Comparison of ENCODE assay signal across 20 cellular contexts in the genomic region with DNA sequence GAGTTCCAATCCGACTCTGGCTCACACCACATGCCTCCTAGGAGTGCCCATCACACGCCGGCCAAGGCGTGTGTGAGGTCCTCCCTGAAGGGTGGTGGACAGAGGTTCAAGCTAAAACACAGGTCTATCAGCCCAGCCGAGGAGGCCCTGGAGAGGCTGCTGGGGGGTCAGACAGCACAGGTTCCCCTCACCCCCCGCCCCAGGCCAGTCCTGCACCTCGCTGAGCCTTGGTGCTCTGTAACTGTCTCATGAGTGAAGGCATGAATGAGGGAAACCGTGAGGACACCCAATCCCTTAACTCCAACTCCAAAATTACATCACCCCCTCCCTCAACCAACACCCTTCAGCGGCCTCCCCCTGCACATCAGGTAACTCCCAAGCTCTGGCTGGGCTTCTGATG. TPM values are rescaled to one million over a fixed set of nuclear protein-coding genes. Genes with fewer than 3 reads are reported as not detected.
DNase-seq lines count a peak whose midpoint lies in the region; FAIRE-seq and TF ChIP-seq lines count a peak whose summit lies in the region.
"Had no signal": no experiment of that assay in that cellular context is flagged by ENCODE, and none has a peak within 500 bp of the region (broad histone marks: within the 10 kb centered on the region; RNA-seq: fewer than 3 reads in every experiment).

No MANE protein-coding gene starts in this region.

- no peaks in the 10 kb centered on the region for H3K9me3 ChIP-seq in BLaER1
- H3K9me3 ChIP-seq in Peyer's patch: no peaks in the 10 kb centered on the region
- H3K9me3 ChIP-seq in sigmoid colon: no peaks in the 10 kb centered on the region

- no peak overlapping the region for H3K27ac ChIP-seq in BLaER1
- no peak overlapping the region for H3K27ac ChIP-seq in Peyer's patch
- no peak overlapping the region for H3K27ac ChIP-seq in sigmoid colon
- H3K27ac ChIP-seq: GM23248, KMS-11 had no signal

- H3K9ac ChIP-seq in BLaER1: no peak overlapping the region
- H3K9ac ChIP-seq: GM23248, KMS-11 had no signal

- H3K27me3 ChIP-seq in BLaER1 (no peaks in the 10 kb centered on the region), Peyer's patch (no peaks in the 10 kb centered on the region), sigmoid colon (peaks cover 0 to 27% (median 23%) of the 10 kb centered on the region in 3 donors)

- H3K4me3 ChIP-seq in BLaER1: no peak overlapping the region
- no peak overlapping the region for H3K4me3 ChIP-seq in Peyer's patch
- H3K4me3 ChIP-seq in sigmoid colon: no peak overlapping the region
- H3K4me3 ChIP-seq: GM23248 had no signal

- H3K4me2 ChIP-seq in BLaER1: peak overlapping the region; percentile 29
- H3K4me2 ChIP-seq: KMS-11 had no signal

- TF ChIP-seq CTCF in Peyer's patch (IDR thresholded peaks at IDR 0.05) (no peak), sigmoid colon (IDR thresholded peaks at IDR 0.05) (no peak)

- H4K20me1 ChIP-seq in BLaER1: no peaks in the 10 kb centered on the region

- intact Hi-C loops in sigmoid colon (cut with DNase I): no loop called here

- no peak for TF ChIP-seq EP300 in sigmoid colon (IDR thresholded peaks at IDR 0.05)

- H3K4me1 ChIP-seq in BLaER1: peaks cover 27% of the 10 kb centered on the region
- H3K4me1 ChIP-seq in Peyer's patch: no peaks in the 10 kb centered on the region
- H3K4me1 ChIP-seq in sigmoid colon: no peaks in the 10 kb centered on the region

- TF ChIP-seq POLR2A in Peyer's patch (IDR thresholded peaks at IDR 0.05) (no peak), sigmoid colon (IDR thresholded peaks at IDR 0.05) (no peak), H54 (IDR thresholded peaks at IDR 0.05; ENCODE audit: low read depth, low read length) (no peak)

- in situ Hi-C loops in KBM-7 (cut with MboI; ENCODE audit: low pct_unique_long_range_greater_than_20kb, low sequenced_read_pairs): no loop called here

- H3K36me3 ChIP-seq in BLaER1 (no peaks in the 10 kb centered on the region), Peyer's patch (no peaks in the 10 kb centered on the region), sigmoid colon (no peaks in the 10 kb centered on the region)

- no peak for FAIRE-seq in H54 (lab: Jason Lieb, UNC)
- FAIRE-seq: A204.1, HTR-8/SVneo had no signal

- 61 to 86% methylated on average over 9 of the region's 9 CpGs for whole genome bisulfite sequencing in sigmoid colon, 2 donors

- DNase-seq in Peyer's patch (peak in 2 of 3 donors; percentile 9 to 14), islet precursor cell (peak; percentile 37), sigmoid colon (peak; percentile 34), KBM-7 (no peak), H54 (ENCODE audit: insufficient read length, low spot score) (no peak)
- DNase-seq in activated CD4-positive, alpha-beta T cell treated with anti-CD3 and anti-CD28 coated beads for 1 hour: no peak
- DNase-seq: CD4-positive, CD25-positive, alpha-beta regulatory T cell; COR-L47; DMS79; GM23248; NCI-H1105; NCI-H146; NCI-H2029; NCI-H226; NCI-H510A treated with DMSO at 0.1 percent for 48 hours; NCI-H748 treated with DMSO at 0.1 percent for 48 hours had no signal

RNA-seq across cellular contexts. Expression of a gene that starts 29.3 kb away (rescaled TPM):
- total RNA-seq in Peyer's patch: 10 to 100 TPM; 19.7 to 27.7 (median 22.8) TPM
- 10 to 100 TPM; 15.9 to 27.7 (median 25.1) TPM for total RNA-seq in sigmoid colon
- 10 to 100 TPM; 15.0 to 27.9 (median 17.8) TPM for polyA plus RNA-seq in sigmoid colon

RNA-seq across cellular contexts. Expression of a gene that starts 43.0 kb away (rescaled TPM):
- total RNA-seq in Peyer's patch (not detected), sigmoid colon (not detected)
- under 1 TPM in 1 of 3 donors, not detected in 2; under 0.01 TPM for polyA plus RNA-seq in sigmoid colon
- total RNA-seq: CD4-positive, CD25-positive, alpha-beta regulatory T cell; GM23248 had no signal
- polyA plus RNA-seq: CD4-positive, CD25-positive, alpha-beta regulatory T cell; GM23248 had no signal

Comparison
In these comparisons a context has a peak if more than half of its experiments do, and no peak if none do; other contexts are left out.
1. DNase-seq: peak in Peyer's patch (2 of 3), islet precursor cell (single experiment) and sigmoid colon (single experiment); none in KBM-7 (single experiment), activated CD4-positive, alpha-beta T cell treated with anti-CD3 and anti-CD28 coated beads for 1 hour (single experiment) and H54 (single experiment).